In the genomic region with DNA sequence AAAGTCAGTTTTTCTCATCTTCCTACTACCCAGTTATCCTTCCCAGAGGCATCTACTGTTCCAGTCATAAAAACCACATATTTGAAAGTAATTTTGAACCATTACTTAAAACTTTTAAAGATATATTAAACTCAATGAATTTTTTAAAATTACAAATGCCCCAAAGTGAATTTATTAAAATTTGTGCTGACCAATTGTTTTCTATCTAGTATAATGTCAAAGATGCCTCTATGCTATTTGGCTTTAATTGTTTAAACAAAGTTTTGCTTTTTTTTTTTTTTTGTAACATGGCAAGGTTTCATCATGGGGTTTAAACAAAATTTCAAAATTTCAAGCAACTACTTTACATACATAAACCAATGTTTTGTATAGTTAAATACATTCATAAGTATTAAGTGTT, we compare ENCODE assay signal across 27 cellular contexts.
DNase-seq lines count a peak whose midpoint lies in the region; ATAC-seq, FAIRE-seq and TF ChIP-seq lines count a peak whose summit lies in the region.
"Had no signal": no experiment of that assay in that cellular context is flagged by ENCODE, and none has a peak within 500 bp of the region (broad histone marks: within the 10 kb centered on the region; RNA-seq: fewer than 3 reads in every experiment).

No MANE protein-coding gene starts in this region.

- no peak for DNase-seq in HepG2 (ENCODE audit: low spot score)
- DNase-seq in right lobe of liver: no peak
- no peak for DNase-seq in Panc1 (ENCODE audit: low read depth, low spot score)
- DNase-seq in MM.1S: no peak
- no peak for DNase-seq in stimulated activated CD4-positive, alpha-beta T cell treated with anti-CD3 and anti-CD28 coated beads, Interleukin-15, amount 100 ng/mL, for 24 hours
- DNase-seq in occipital lobe (lab: John Stamatoyannopoulos, UW): no peak
- DNase-seq: 8988T; ACHN; BE2C; C1 segment of cervical spinal cord; CD4-positive, alpha-beta memory T cell; CD4-positive, CD25-positive, alpha-beta regulatory T cell; CD8-positive, alpha-beta memory T cell; COR-L47; DMS 273 treated with DMSO at 0.1 percent for 48 hours; DMS153; DMS53; DMS79; DND-41; EL; GF-D8 had no signal

- ATAC-seq in HepG2 (no peak), right lobe of liver (no peak), Panc1 (no peak)

- TF ChIP-seq POLR2A in HepG2 (IDR thresholded peaks at IDR 0.05; ENCODE audit: insufficient read depth in 1 of 2, low read depth in 2 of 2, low read length in 2 of 2) (no peak), right lobe of liver (IDR thresholded peaks at IDR 0.05) (no peak)

- H3K36me3 ChIP-seq in HepG2 (replicated peaks in 1 of 2; ENCODE audit: control insufficient read depth in 1 of 2, insufficient read depth in 2 of 2, low read length in 2 of 2) (peaks cover 0 to 5% of the 10 kb centered on the region in 2 experiments; a peak in 4 of 5 replicates), right lobe of liver (no peaks in the 10 kb centered on the region), Panc1 (ENCODE audit: control insufficient read depth, insufficient read depth, low read length) (no peaks in the 10 kb centered on the region), MM.1S (replicated peaks; ENCODE audit: insufficient read depth, low read length) (no peaks in the 10 kb centered on the region)

- H3K9me2 ChIP-seq in MM.1S (replicated peaks; ENCODE audit: insufficient read depth, low read length): no peaks in the 10 kb centered on the region

- TF ChIP-seq CTCF in HepG2 (CRISPR knock-in tag; IDR thresholded peaks at IDR 0.05) (no peak), right lobe of liver (IDR thresholded peaks at IDR 0.05) (no peak), Panc1 (IDR thresholded peaks at IDR 0.05) (no peak), MM.1S (IDR thresholded peaks at IDR 0.05; ENCODE audit: low read length) (no peak)

- peaks cover 4% of the 10 kb centered on the region for H3K4me1 ChIP-seq in HepG2 (ENCODE audit: insufficient read depth, low read length)
- no peaks in the 10 kb centered on the region for H3K4me1 ChIP-seq in right lobe of liver
- no peaks in the 10 kb centered on the region for H3K4me1 ChIP-seq in Panc1 (ENCODE audit: control insufficient read depth, insufficient read depth, low read length)
- H3K4me1 ChIP-seq in MM.1S (ENCODE audit: low read length): no peaks in the 10 kb centered on the region
- H3K4me1 ChIP-seq: BE2C had no signal

- no peak for TF ChIP-seq EP300 in HepG2 (IDR thresholded peaks at IDR 0.05; ENCODE audit: low read depth in 2 of 2, low read length in 2 of 2)
- no peak for TF ChIP-seq EP300 in HepG2 (CRISPR knock-in tag; IDR thresholded peaks at IDR 0.05; ENCODE audit: borderline replicate concordance)

- no peak overlapping the region for H3K27ac ChIP-seq in HepG2 (ENCODE audit: extremely low read length, insufficient read depth, low read length)
- H3K27ac ChIP-seq in right lobe of liver: no peak overlapping the region
- no peak overlapping the region for H3K27ac ChIP-seq in Panc1 (ENCODE audit: low read length)
- no peak overlapping the region for H3K27ac ChIP-seq in MM.1S (ENCODE audit: low read length)
- H3K27ac ChIP-seq: BLaER1 had no signal

- H4K20me1 ChIP-seq in HepG2 (ENCODE audit: insufficient read depth, low read length): no peaks in the 10 kb centered on the region; the same call in 1 of the 2 replicates
- no peaks in the 10 kb centered on the region for H4K20me1 ChIP-seq in MM.1S (ENCODE audit: insufficient read depth, low read length)

- H3K27me3 ChIP-seq in HepG2 (ENCODE audit: control insufficient read depth in 1 of 2, insufficient read depth in 2 of 2, low read length in 2 of 2): no peaks in the 10 kb centered on the region
- H3K27me3 ChIP-seq in right lobe of liver: no peaks in the 10 kb centered on the region
- no peaks in the 10 kb centered on the region for H3K27me3 ChIP-seq in Panc1 (ENCODE audit: control insufficient read depth, insufficient read depth, low read length)
- no peaks in the 10 kb centered on the region for H3K27me3 ChIP-seq in MM.1S (replicated peaks; ENCODE audit: insufficient read depth, low read length)
- H3K27me3 ChIP-seq: BE2C, BLaER1 had no signal

- no peak overlapping the region for H3K9ac ChIP-seq in HepG2 (ENCODE audit: insufficient read depth, low read depth, low read length)
- H3K9ac ChIP-seq in MM.1S (ENCODE audit: low read length): no peak overlapping the region
- H3K9ac ChIP-seq: BLaER1 had no signal

- H2AFZ ChIP-seq in HepG2 (ENCODE audit: low read length): no peak overlapping the region
- H2AFZ ChIP-seq in MM.1S (ENCODE audit: low read length): no peak overlapping the region

- BruUV-seq in HepG2 (replicated peaks; lab: Mats Ljungman, UMichigan) (TSS peak; percentile 40), Panc1 (replicated peaks; lab: Mats Ljungman, UMichigan) (TSS peak; percentile 65)

- H3K79me2 ChIP-seq in HepG2 (ENCODE audit: insufficient read depth, low read length): no peaks in the 10 kb centered on the region
- no peaks in the 10 kb centered on the region for H3K79me2 ChIP-seq in MM.1S (ENCODE audit: low read length)

- FAIRE-seq in HepG2 (lab: Jason Lieb, UNC): no peak
- peak; percentile 34 for FAIRE-seq in G401.6 (lab: Jason Lieb, UNC)
- FAIRE-seq in endometrium (lab: Jason Lieb, UNC): peak; percentile 23
- FAIRE-seq: A204.1, GM12891, GM19239 had no signal

- H3K9me3 ChIP-seq in HepG2 (ENCODE audit: low read length) (no peaks in the 10 kb centered on the region), right lobe of liver (no peaks in the 10 kb centered on the region), Panc1 (ENCODE audit: control insufficient read depth, insufficient read depth, low read depth, low read length) (no peaks in the 10 kb centered on the region), MM.1S (replicated peaks; ENCODE audit: insufficient read depth, low read length) (no peaks in the 10 kb centered on the region)
- H3K9me3 ChIP-seq: BE2C had no signal

- no peak overlapping the region for H3K4me2 ChIP-seq in HepG2 (ENCODE audit: low read depth, low read length)
- H3K4me2 ChIP-seq in MM.1S (ENCODE audit: low read depth, low read length): no peak overlapping the region
- H3K4me2 ChIP-seq: BLaER1 had no signal

- no peaks in the 10 kb centered on the region for H3F3A ChIP-seq in MM.1S (ENCODE audit: insufficient read depth, low read length)

- no peak for TF ChIP-seq RAD21 in HepG2 (CRISPR knock-in tag; IDR thresholded peaks at IDR 0.05)

- POLR2A ChIA-PET in HepG2 (lab: Yijun Ruan, JAX) (no interaction called here), Panc1 (lab: Charles Lee) (no interaction called here)

- intact Hi-C loops in HepG2 (cut with micrococcal nuclease; ENCODE audit: unreplicated experiment) (no loop called here), right lobe of liver (cut with DNase I) (no loop called here), Panc1 (cut with micrococcal nuclease; ENCODE audit: unreplicated experiment) (no loop called here)

- H3K4me3 ChIP-seq in HepG2 (replicated peaks in 1 of 3; ENCODE audit: insufficient read depth in 1 of 3, low read depth in 2 of 3, low read length in 3 of 3) (no peak overlapping the region), right lobe of liver (no peak overlapping the region), Panc1 (ENCODE audit: low read depth in 2 of 2, low read length in 2 of 2) (no peak overlapping the region), MM.1S (ENCODE audit: low read length) (no peak overlapping the region)
- H3K4me3 ChIP-seq: BLaER1 had no signal

- CTCF ChIA-PET in HepG2 (lab: Yijun Ruan, JAX; ENCODE audit: low intra/inter-chr PET ratio, low total read pairs) (no interaction called here), Panc1 (lab: Charles Lee) (no interaction called here)

- in situ Hi-C loops in HepG2 (cut with HindIII; ENCODE audit: extremely low pct_ligation_motif_present, low pct_unique_long_range_greater_than_20kb): no loop called here
- in situ Hi-C loops in Panc1 (cut with HindIII; ENCODE audit: low pct_unique_long_range_greater_than_20kb, low sequenced_read_pairs): no loop called here

TF ChIP-seq in HepG2, 621 proteins besides CTCF, POLR2A, EP300 and RAD21:
- TF ChIP-seq, protein P1, sequence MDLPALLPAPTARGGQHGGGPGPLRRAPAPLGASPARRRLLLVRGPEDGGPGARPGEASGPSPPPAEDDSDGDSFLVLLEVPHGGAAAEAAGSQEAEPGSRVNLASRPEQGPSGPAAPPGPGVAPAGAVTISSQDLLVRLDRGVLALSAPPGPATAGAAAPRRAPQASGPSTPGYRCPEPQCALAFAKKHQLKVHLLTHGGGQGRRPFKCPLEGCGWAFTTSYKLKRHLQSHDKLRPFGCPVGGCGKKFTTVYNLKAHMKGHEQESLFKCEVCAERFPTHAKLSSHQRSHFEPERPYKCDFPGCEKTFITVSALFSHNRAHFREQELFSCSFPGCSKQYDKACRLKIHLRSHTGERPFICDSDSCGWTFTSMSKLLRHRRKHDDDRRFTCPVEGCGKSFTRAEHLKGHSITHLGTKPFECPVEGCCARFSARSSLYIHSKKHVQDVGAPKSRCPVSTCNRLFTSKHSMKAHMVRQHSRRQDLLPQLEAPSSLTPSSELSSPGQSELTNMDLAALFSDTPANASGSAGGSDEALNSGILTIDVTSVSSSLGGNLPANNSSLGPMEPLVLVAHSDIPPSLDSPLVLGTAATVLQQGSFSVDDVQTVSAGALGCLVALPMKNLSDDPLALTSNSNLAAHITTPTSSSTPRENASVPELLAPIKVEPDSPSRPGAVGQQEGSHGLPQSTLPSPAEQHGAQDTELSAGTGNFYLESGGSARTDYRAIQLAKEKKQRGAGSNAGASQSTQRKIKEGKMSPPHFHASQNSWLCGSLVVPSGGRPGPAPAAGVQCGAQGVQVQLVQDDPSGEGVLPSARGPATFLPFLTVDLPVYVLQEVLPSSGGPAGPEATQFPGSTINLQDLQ (CRISPR knock-in tag; IDR thresholded peaks at IDR 0.05): no peak
- TF ChIP-seq FOXJ3 (CRISPR knock-in tag; IDR thresholded peaks at IDR 0.05; ENCODE audit: borderline replicate concordance) (no peak), MAFK (conservative IDR thresholded peaks at IDR 0.05 in 1 of 2, IDR thresholded peaks at IDR 0.05 in 1 of 2; ENCODE audit: low read length in 2 of 2) (peak in 1 of 2 experiments; percentile 51; a peak in 1 of 4 replicates)
- TF ChIP-seq, protein P2, sequence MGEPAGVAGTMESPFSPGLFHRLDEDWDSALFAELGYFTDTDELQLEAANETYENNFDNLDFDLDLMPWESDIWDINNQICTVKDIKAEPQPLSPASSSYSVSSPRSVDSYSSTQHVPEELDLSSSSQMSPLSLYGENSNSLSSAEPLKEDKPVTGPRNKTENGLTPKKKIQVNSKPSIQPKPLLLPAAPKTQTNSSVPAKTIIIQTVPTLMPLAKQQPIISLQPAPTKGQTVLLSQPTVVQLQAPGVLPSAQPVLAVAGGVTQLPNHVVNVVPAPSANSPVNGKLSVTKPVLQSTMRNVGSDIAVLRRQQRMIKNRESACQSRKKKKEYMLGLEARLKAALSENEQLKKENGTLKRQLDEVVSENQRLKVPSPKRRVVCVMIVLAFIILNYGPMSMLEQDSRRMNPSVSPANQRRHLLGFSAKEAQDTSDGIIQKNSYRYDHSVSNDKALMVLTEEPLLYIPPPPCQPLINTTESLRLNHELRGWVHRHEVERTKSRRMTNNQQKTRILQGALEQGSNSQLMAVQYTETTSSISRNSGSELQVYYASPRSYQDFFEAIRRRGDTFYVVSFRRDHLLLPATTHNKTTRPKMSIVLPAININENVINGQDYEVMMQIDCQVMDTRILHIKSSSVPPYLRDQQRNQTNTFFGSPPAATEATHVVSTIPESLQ (CRISPR knock-in tag; conservative IDR thresholded peaks at IDR 0.05): no peak
TF ChIP-seq in HepG2: peak in this region for 1.
